Comparison of ENCODE assay signal across 12 cellular contexts in the genomic region with DNA sequence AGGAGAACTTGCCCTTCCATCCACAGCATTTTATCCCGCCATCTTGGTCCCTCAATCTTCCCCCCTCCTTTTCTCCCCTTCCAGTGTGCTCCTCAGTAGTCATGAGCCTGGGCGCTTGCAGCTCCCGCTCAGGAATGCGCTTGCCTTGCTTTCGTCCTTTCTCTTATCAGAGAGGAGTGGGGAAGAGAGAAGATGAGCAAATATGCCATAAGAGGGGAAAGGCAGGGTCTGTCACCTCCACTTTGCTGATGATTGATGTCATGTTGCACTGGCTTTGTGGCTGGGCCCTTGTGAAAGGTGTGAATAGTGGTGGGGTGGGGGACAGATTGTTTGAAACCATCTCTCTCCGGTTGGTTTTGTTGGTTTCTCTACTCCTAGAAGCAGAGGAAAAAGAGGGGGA.
A peak's percentile ranks its signal among the peaks of the same experiment; 100 is the strongest.
DNase-seq lines count a peak whose midpoint lies in the region; ATAC-seq and TF ChIP-seq lines count a peak whose summit lies in the region.
"Had no signal": no experiment of that assay in that cellular context is flagged by ENCODE, and none has a peak within 500 bp of the region (broad histone marks: within the 10 kb centered on the region; RNA-seq: fewer than 3 reads in every experiment).

No MANE protein-coding gene starts in this region.

- H3K9me3 Mint-ChIP-seq in immature natural killer cell: peaks cover 0 to 4% (median 0%) of the 10 kb centered on the region in 6 donors
- H3K9me3 Mint-ChIP-seq in stimulated activated memory B cell treated with anti-CD40 and anti-IgM and Interleukin-4, amounts not matched to agents 10 μg/mL and 1 μg/mL and 100 μg/mL, for 72 hours: no peaks in the 10 kb centered on the region

- no peak overlapping the region for H3K27ac ChIP-seq in upper lobe of left lung

- no peak overlapping the region for H3K4me3 ChIP-seq in upper lobe of left lung

- H3K4me3 Mint-ChIP-seq in immature natural killer cell: peak overlapping the region; percentile 49 to 81 (median 77)
- no peak overlapping the region for H3K4me3 Mint-ChIP-seq in stimulated activated memory B cell treated with anti-CD40 and anti-IgM and Interleukin-4, amounts not matched to agents 10 μg/mL and 1 μg/mL and 100 μg/mL, for 72 hours

- no peak for TF ChIP-seq EP300 in upper lobe of left lung (IDR thresholded peaks at IDR 0.05)

- TF ChIP-seq CTCF in upper lobe of left lung (IDR thresholded peaks at IDR 0.05): no peak

- TF ChIP-seq POLR2A in upper lobe of left lung (IDR thresholded peaks at IDR 0.05): no peak

- peaks cover 0 to 11% (median 5%) of the 10 kb centered on the region in 3 donors for H3K36me3 Mint-ChIP-seq in immature natural killer cell
- H3K36me3 Mint-ChIP-seq in stimulated activated memory B cell treated with anti-CD40 and anti-IgM and Interleukin-4, amounts not matched to agents 10 μg/mL and 1 μg/mL and 100 μg/mL, for 72 hours: no peaks in the 10 kb centered on the region

- no peak for ATAC-seq in HG03378 (IDR thresholded peaks at IDR 0.05; ENCODE audit: unreplicated experiment)
- ATAC-seq in stimulated activated memory B cell treated with anti-CD40 and anti-IgM and Interleukin-4, amounts not matched to agents 10 μg/mL and 1 μg/mL and 100 μg/mL, for 72 hours: no peak
- no peak for ATAC-seq in upper lobe of left lung (ENCODE audit: low FRiP score in 2 of 2)
- no peak for ATAC-seq in HG03175 (IDR thresholded peaks at IDR 0.05; ENCODE audit: unreplicated experiment)

- peaks cover 33 to 56% of the 10 kb centered on the region in 2 donors for H3K4me1 Mint-ChIP-seq in immature natural killer cell
- no peaks in the 10 kb centered on the region for H3K4me1 Mint-ChIP-seq in stimulated activated memory B cell treated with anti-CD40 and anti-IgM and Interleukin-4, amounts not matched to agents 10 μg/mL and 1 μg/mL and 100 μg/mL, for 72 hours

- H3K27me3 Mint-ChIP-seq in immature natural killer cell (ENCODE audit: low read depth in 3 of 3): peaks cover 16 to 21% (median 16%) of the 10 kb centered on the region in 3 donors
- H3K27me3 Mint-ChIP-seq in stimulated activated memory B cell treated with anti-CD40 and anti-IgM and Interleukin-4, amounts not matched to agents 10 μg/mL and 1 μg/mL and 100 μg/mL, for 72 hours: no peaks in the 10 kb centered on the region

- H3K36me3 ChIP-seq in upper lobe of left lung: no peaks in the 10 kb centered on the region

- DNase-seq in ELF-1 (ENCODE audit: low read depth, low spot score): peak; percentile 50
- peak; percentile 64 for DNase-seq in amniotic epithelial cell (ENCODE audit: low read depth)
- DNase-seq in immature natural killer cell: peak; percentile 63 to 69 (median 66)
- DNase-seq in retina: peak; percentile 34
- DNase-seq in upper lobe of left lung: no peak
- DNase-seq: activated CD4-positive, CD25-positive, alpha-beta regulatory T cell treated with anti-CD3 and anti-CD28 coated beads, Interleukin-2, amount 50 U/mL, for 72 hours; activated effector memory CD4-positive, alpha-beta T cell treated with Interleukin-2 at 50 U/mL for 16 hours; effector CD8-positive, alpha-beta T cell; SIG-M5 had no signal

- no peaks in the 10 kb centered on the region for H3K9me3 ChIP-seq in upper lobe of left lung

- peaks cover 9 to 27% (median 15%) of the 10 kb centered on the region in 4 donors for H3K4me1 ChIP-seq in upper lobe of left lung

- H3K27me3 ChIP-seq in upper lobe of left lung: no peaks in the 10 kb centered on the region

- peak overlapping the region in 5 of 6 donors; percentile 34 to 88 (median 80) for H3K27ac Mint-ChIP-seq in immature natural killer cell
- H3K27ac Mint-ChIP-seq in stimulated activated memory B cell treated with anti-CD40 and anti-IgM and Interleukin-4, amounts not matched to agents 10 μg/mL and 1 μg/mL and 100 μg/mL, for 72 hours: no peak overlapping the region

- 81 to 88% methylated on average over 6 of the region's 6 CpGs for WGBS in upper lobe of left lung, 2 donors

Comparison
In these comparisons a context has a peak if more than half of its experiments do, and no peak if none do; other contexts are left out.
1. DNase-seq: peak in ELF-1 (single experiment), amniotic epithelial cell (single experiment), immature natural killer cell (3 of 3) and retina (single experiment); none in upper lobe of left lung (0 of 2).